27 cellular contexts compared by ENCODE assay signal in genomic region chr12:14998941-14999340, GRCh38. TPM values are rescaled to one million over a fixed set of nuclear protein-coding genes. Genes with fewer than 3 reads are reported as not detected.
"Had no signal": no experiment of that assay in that cellular context is flagged by ENCODE, and none has a peak within 500 bp of the region (broad histone marks: within the 10 kb centered on the region; RNA-seq: fewer than 3 reads in every experiment).

No MANE protein-coding gene starts in this region.

- H3K36me3 ChIP-seq: gastrocnemius medialis, heart left ventricle, stomach had no signal

- H3K4me3 ChIP-seq: body of pancreas, dorsolateral prefrontal cortex, gastrocnemius medialis, heart left ventricle, SK-N-MC, stomach, testis had no signal

- DNase-seq: activated CD4-positive, alpha-beta T cell treated with anti-CD3 and anti-CD28 coated beads, Interleukin-2, amount 10 ng/mL, durations not matched to agents 24 days and 14 days; activated CD4-positive, CD25-positive, alpha-beta regulatory T cell; activated CD8-positive, alpha-beta T cell treated with anti-CD3 and anti-CD28 coated beads for 36 hours; activated naive CD4-positive, alpha-beta T cell treated with Interleukin-2 at 50 U/mL for 16 hours; activated naive CD8-positive, alpha-beta T cell treated with anti-CD3 and anti-CD28 coated beads, Interleukin-2, amount 10 ng/mL, durations not matched to agents 7 days and 5 days; activated T-cell treated with anti-CD3 and anti-CD28 coated beads, Interleukin-2, amount 50 U/mL, for 24 hours; amygdala; body of pancreas; caudate nucleus; dorsolateral prefrontal cortex; endodermal cell; gastrocnemius medialis; heart left ventricle; kidney glomerular epithelial cell; posterior cingulate gyrus; retina; stimulated activated CD4-positive, alpha-beta T cell treated with anti-CD3 and anti-CD28 coated beads, Interleukin-2, amount 100 ng/mL, for 48 hours; stomach; T-cell; testis had no signal

- H3K27ac ChIP-seq: body of pancreas, dorsolateral prefrontal cortex, gastrocnemius medialis, SK-N-MC, testis had no signal

- H3K27me3 ChIP-seq: body of pancreas, gastrocnemius medialis, stomach, testis had no signal

- H3K9me3 ChIP-seq: body of pancreas, gastrocnemius medialis, stomach, testis had no signal

- ATAC-seq: activated CD8-positive, alpha-beta T cell treated with anti-CD3 and anti-CD28 coated beads for 36 hours; body of pancreas; gastrocnemius medialis; heart left ventricle; natural killer cell treated with Interleukin-12 subunit alpha and Interleukin-12 subunit beta and Interleukin-15 and Interleukin-18, amount 100 ng/mL, for 72 hours; T-cell had no signal

RNA-seq across cellular contexts. Expression of gene PDE6H, which starts 26.1 kb away (rescaled TPM):
- total RNA-seq: activated CD4-positive, alpha-beta T cell treated with anti-CD3 and anti-CD28 coated beads, Interleukin-2, amount 10 ng/mL, durations not matched to agents 24 days and 14 days; activated CD8-positive, alpha-beta T cell treated with anti-CD3 and anti-CD28 coated beads for 36 hours; activated naive CD8-positive, alpha-beta T cell treated with anti-CD3 and anti-CD28 coated beads, Interleukin-2, amount 10 ng/mL, durations not matched to agents 7 days and 5 days; activated T-helper 2 cell treated with anti-CD3 and anti-CD28 coated beads, Interferon-gamma antibody, Interleukin-2, Interleukin-4, amounts not matched to agents 10 μg/mL and 5 μg/mL and 100 μg/mL, durations not matched to agents 14 hours and 24 hours and 36 hours; body of pancreas; endodermal cell; epithelial cell of proximal tubule; gastrocnemius medialis; heart left ventricle; liver; natural killer cell treated with Interleukin-12 subunit alpha and Interleukin-12 subunit beta and Interleukin-15 and Interleukin-18, amount 100 ng/mL, for 72 hours; skeletal muscle tissue; stomach; T-cell; testis; ureter had no signal
- polyA plus RNA-seq: heart left ventricle, liver, stomach had no signal
